ENCODE assay signal across 15 cellular contexts in genomic region chr7:7565018-7565680, GRCh38. TPM values are rescaled to one million over a fixed set of nuclear protein-coding genes. Genes with fewer than 3 reads are reported as not detected.
A peak's percentile ranks its signal among the peaks of the same experiment; 100 is the strongest.
DNase-seq lines count a peak whose midpoint lies in the region; ATAC-seq and TF ChIP-seq lines count a peak whose summit lies in the region.
"Had no signal": no experiment of that assay in that cellular context is flagged by ENCODE, and none has a peak within 500 bp of the region (broad histone marks: within the 10 kb centered on the region; RNA-seq: fewer than 3 reads in every experiment).

No MANE protein-coding gene starts in this region.

- ATAC-seq in activated CD4-positive, alpha-beta T cell treated with anti-CD3 and anti-CD28 coated beads for 36 hours: peak; percentile 6
- no peak for ATAC-seq in HG02870 (IDR thresholded peaks at IDR 0.05; ENCODE audit: unreplicated experiment)
- ATAC-seq: CD8-positive, alpha-beta T cell had no signal

- POLR2A ChIA-PET in activated CD4-positive, alpha-beta T cell treated with anti-CD3 and anti-CD28 coated beads for 36 hours (lab: Charles Lee): interaction anchor here (0.7 kb wide), 1 partner anchor 148 kb away, joined by 4 read pairs; no protein-coding TSS in a partner anchor

- no peak overlapping the region for H3K27ac Mint-ChIP-seq in activated CD4-positive, alpha-beta T cell treated with anti-CD3 and anti-CD28 coated beads for 36 hours
- H3K27ac Mint-ChIP-seq: CD8-positive, alpha-beta T cell; mesothelial cell of epicardium; WTC11 had no signal

- H3K36me3 ChIP-seq in trophoblast cell (ENCODE audit: control insufficient read depth in 1 of 2, insufficient read depth in 2 of 2, low read length in 2 of 2) (no peaks in the 10 kb centered on the region), ovary (no peaks in the 10 kb centered on the region)

- peaks cover 10% of the 10 kb centered on the region for H3K79me2 ChIP-seq in trophoblast cell (ENCODE audit: control insufficient read depth, insufficient read depth, low read length, poor library complexity)

- no peak for TF ChIP-seq EP300 in ovary (IDR thresholded peaks at IDR 0.05)

- no peaks in the 10 kb centered on the region for H3K9me3 Mint-ChIP-seq in activated CD4-positive, alpha-beta T cell treated with anti-CD3 and anti-CD28 coated beads for 36 hours (ENCODE audit: low read depth)
- H3K9me3 Mint-ChIP-seq: CD8-positive, alpha-beta T cell had no signal

- peak overlapping the region; percentile 47 for H2BK120ac ChIP-seq in trophoblast cell (ENCODE audit: insufficient read depth, low read length, poor library complexity)

- peak overlapping the region; percentile 17 for H3K14ac ChIP-seq in trophoblast cell (ENCODE audit: low read length)

- no peak overlapping the region for H3K4me3 Mint-ChIP-seq in activated CD4-positive, alpha-beta T cell treated with anti-CD3 and anti-CD28 coated beads for 36 hours
- H3K4me3 Mint-ChIP-seq: CD8-positive, alpha-beta T cell; mesothelial cell of epicardium; WTC11 had no signal

- in situ Hi-C loops in GM13976 (cut with MboI; ENCODE audit: low sequenced_read_pairs, unreplicated experiment): no loop called here

- H3K4me3 ChIP-seq in trophoblast cell (ENCODE audit: low read depth, low read length) (no peak overlapping the region), ovary (no peak overlapping the region)

- TF ChIP-seq POLR2A in ovary (IDR thresholded peaks at IDR 0.05): no peak

- H3K4me1 Mint-ChIP-seq in activated CD4-positive, alpha-beta T cell treated with anti-CD3 and anti-CD28 coated beads for 36 hours: peaks cover 23% of the 10 kb centered on the region

- intact Hi-C loops in activated CD4-positive, alpha-beta T cell treated with anti-CD3 and anti-CD28 coated beads for 36 hours (cut with DNase I, micrococcal nuclease): loop anchor here (5.0 to 10.0 kb wide), 5 partner anchors 308 to 930 kb away; partner anchors contain the start of genes GLCCI1 (in 1 of the 2) and ZNF316 (in 1 of the 2)
- intact Hi-C loops in ovary (cut with DNase I): no loop called here

- no peak overlapping the region for H3K9ac ChIP-seq in trophoblast cell (ENCODE audit: low read length)
- H3K9ac ChIP-seq: SK-N-SH had no signal

- H2AK5ac ChIP-seq in trophoblast cell (ENCODE audit: low read length): peak overlapping the region; percentile 38

- no peak overlapping the region for H4K12ac ChIP-seq in trophoblast cell (ENCODE audit: low read depth, low read length)

- peak overlapping the region; percentile 70 for H3K18ac ChIP-seq in trophoblast cell (ENCODE audit: low read length)

- H3K27me3 ChIP-seq in trophoblast cell (ENCODE audit: insufficient read depth, low read length) (no peaks in the 10 kb centered on the region), ovary (no peaks in the 10 kb centered on the region)

- H3K79me1 ChIP-seq in trophoblast cell (ENCODE audit: low read length): peaks cover 24% of the 10 kb centered on the region

- H3K4ac ChIP-seq in trophoblast cell (ENCODE audit: low read depth, low read length): peak overlapping the region; percentile 15

- no peak overlapping the region for H3K23ac ChIP-seq in trophoblast cell (ENCODE audit: low read length)

- H3K9me3 ChIP-seq in trophoblast cell (ENCODE audit: insufficient read depth, low read depth, low read length) (no peaks in the 10 kb centered on the region), ovary (no peaks in the 10 kb centered on the region)
- H3K9me3 ChIP-seq: SK-N-SH had no signal

- peak overlapping the region; percentile 71 for H4K8ac ChIP-seq in trophoblast cell (ENCODE audit: low read depth, low read length)

- no CpG with 5 or more reads among the region's 4 CpGs for WGBS in trophoblast cell (ENCODE audit: extremely low coverage, insufficient coverage, insufficient read length)
- 96 to 98% (median 97%) methylated on average over 4 of the region's 4 CpGs for WGBS in ovary, 3 donors

- H2AFZ ChIP-seq in trophoblast cell (ENCODE audit: insufficient read depth, low read length, poor library complexity): peak overlapping the region; percentile 45

- CTCF ChIA-PET in activated CD4-positive, alpha-beta T cell treated with anti-CD3 and anti-CD28 coated beads for 36 hours (lab: Charles Lee): interaction anchor here (0.6 to 0.8 kb wide), 3 partner anchors 67 to 731 kb away, joined by 3 read pairs; no protein-coding TSS in a partner anchor

- no peak for TF ChIP-seq CTCF in GM13976 (IDR thresholded peaks at IDR 0.05; ENCODE audit: borderline replicate concordance, control extremely low read depth, extremely low read depth, insufficient read depth, missing control alignments)
- TF ChIP-seq CTCF in VCaP (conservative IDR thresholded peaks at IDR 0.05): no peak
- no peak for TF ChIP-seq CTCF in ovary (IDR thresholded peaks at IDR 0.05)

- H2BK5ac ChIP-seq in trophoblast cell (ENCODE audit: low read depth, low read length, poor library complexity): peak overlapping the region; percentile 68

- peak; percentile 56 for DNase-seq in activated CD4-positive, alpha-beta T cell treated with anti-CD3 and anti-CD28 coated beads for 36 hours
- no peak for DNase-seq in activated CD4-positive, alpha-beta T cell treated with anti-CD3 and anti-CD28 coated beads, Interleukin-2, amount 50 U/mL, for 1 hour
- peak; percentile 21 for DNase-seq in GM13976 (ENCODE audit: low spot score)
- DNase-seq in trophoblast cell: peak in 1 of 2 donors; percentile 10
- no peak for DNase-seq in ovary
- no peak for DNase-seq in NCI-H2107 (lab: John Stamatoyannopoulos, UW)
- DNase-seq: CD8-positive, alpha-beta T cell; GF-D8; glutamatergic neuron; nucleus accumbens; SK-N-SH had no signal

- peaks cover 27% of the 10 kb centered on the region for H3K36me3 Mint-ChIP-seq in activated CD4-positive, alpha-beta T cell treated with anti-CD3 and anti-CD28 coated beads for 36 hours (ENCODE audit: low read depth)
- H3K36me3 Mint-ChIP-seq: CD8-positive, alpha-beta T cell had no signal

- no peaks in the 10 kb centered on the region for H3K27me3 Mint-ChIP-seq in activated CD4-positive, alpha-beta T cell treated with anti-CD3 and anti-CD28 coated beads for 36 hours

- H3K4me2 ChIP-seq in trophoblast cell (ENCODE audit: low read length): no peak overlapping the region

- peak overlapping the region; percentile 80 for H2BK12ac ChIP-seq in trophoblast cell (ENCODE audit: low read length)

- H3K4me1 ChIP-seq in trophoblast cell (ENCODE audit: control insufficient read depth in 1 of 2, insufficient read depth in 2 of 2, low read length in 2 of 2) (peaks cover 8 to 20% of the 10 kb centered on the region in 2 experiments), ovary (ENCODE audit: insufficient read depth) (peaks cover 5% of the 10 kb centered on the region)

- H3K27ac ChIP-seq in VCaP: peak overlapping the region; percentile 99
- peak overlapping the region; percentile 67 for H3K27ac ChIP-seq in trophoblast cell (ENCODE audit: low read depth, low read length)
- H3K27ac ChIP-seq in ovary: no peak overlapping the region

- H4K91ac ChIP-seq in trophoblast cell (ENCODE audit: low read depth, low read length): peak overlapping the region; percentile 74

RNA-seq across cellular contexts. Expression of gene MIOS, which starts 1.5 kb away (rescaled TPM):
- total RNA-seq in activated CD4-positive, alpha-beta T cell treated with anti-CD3 and anti-CD28 coated beads for 36 hours: 10 to 100 TPM; 41.7 to 45.7 TPM
- 15.8 and 16.0 TPM in 2 replicates for polyA plus RNA-seq in trophoblast cell (2013)
- 10 to 100 TPM; 25.4 to 49.2 (median 29.6) TPM for total RNA-seq in ovary
- polyA plus RNA-seq in ovary: 10 to 100 TPM; 11.2 to 16.1 TPM

RNA-seq across cellular contexts. Expression of gene COL28A1, which starts 29.5 kb away (rescaled TPM):
- total RNA-seq in activated CD4-positive, alpha-beta T cell treated with anti-CD3 and anti-CD28 coated beads for 36 hours: not detected
- 0.01 and 0.05 TPM in 2 replicates for polyA plus RNA-seq in trophoblast cell (2013)
- total RNA-seq in ovary: 1 to 10 TPM in 6 of 7 donors, under 1 TPM in 1; 0.87 to 3.2 (median 1.4) TPM
- 1 to 10 TPM in 1 of 2 donors, under 1 TPM in 1; 0.29 to 4.2 TPM for polyA plus RNA-seq in ovary
- polyA plus RNA-seq: SK-N-SH had no signal

Comparison
In these comparisons a context has a peak if more than half of its experiments do, and no peak if none do; other contexts are left out.
1. DNase-seq: peak in activated CD4-positive, alpha-beta T cell treated with anti-CD3 and anti-CD28 coated beads for 36 hours (single experiment) and GM13976 (single experiment); none in activated CD4-positive, alpha-beta T cell treated with anti-CD3 and anti-CD28 coated beads, Interleukin-2, amount 50 U/mL, for 1 hour (single experiment), ovary (0 of 5) and NCI-H2107 (single experiment).
2. H3K27ac ChIP-seq: peak in VCaP (single experiment) and trophoblast cell (single experiment); none in ovary (0 of 2).
3. intact Hi-C loops: an anchor here in activated CD4-positive, alpha-beta T cell treated with anti-CD3 and anti-CD28 coated beads for 36 hours (5.0 to 10.0 kb wide); none called in ovary.